Comparison of ENCODE assay signal across 1 cellular context in genomic region chr18:2984703-2985261, GRCh38.
TF ChIP-seq lines count a peak whose summit lies in the region.

No MANE protein-coding gene starts in this region.

TF ChIP-seq in HepG2, 621 proteins besides CTCF, POLR2A, EP300 and RAD21 (continued from another document and continues in another):
- TF ChIP-seq PRDM10 (CRISPR knock-in tag; IDR thresholded peaks at IDR 0.05; ENCODE audit: low read depth) = peak; percentile 29; the same call in 1 of the 2 replicates
- TF ChIP-seq SAP130 (CRISPR knock-in tag; IDR thresholded peaks at IDR 0.05; ENCODE audit: low read depth) = peak; percentile 81; the same call in 1 of the 2 replicates
- peak; percentile 63; the same call in 1 of the 2 replicates for TF ChIP-seq SPEN (CRISPR knock-in tag; IDR thresholded peaks at IDR 0.05; ENCODE audit: low read depth)
- TF ChIP-seq ZSCAN20 (CRISPR knock-in tag; IDR thresholded peaks at IDR 0.05; ENCODE audit: borderline replicate concordance) = no peak
- TF ChIP-seq KMT2B (CRISPR knock-in tag; IDR thresholded peaks at IDR 0.05) = peak; percentile 38; the same call in 1 of the 2 replicates
- TF ChIP-seq MED1 (CRISPR knock-in tag; IDR thresholded peaks at IDR 0.05) = peak; percentile 92
- peak; percentile 38; the same call in 1 of the 2 replicates for TF ChIP-seq TP53 (CRISPR knock-in tag; conservative IDR thresholded peaks at IDR 0.05)
- peak; percentile 49; the same call in 1 of the 2 replicates for TF ChIP-seq ZBED4 (CRISPR knock-in tag; IDR thresholded peaks at IDR 0.05; ENCODE audit: borderline replicate concordance)
- peak; percentile 62 for TF ChIP-seq HNF1A (IDR thresholded peaks at IDR 0.05; ENCODE audit: low read depth)
- TF ChIP-seq HNF1A (CRISPR knock-in tag; IDR thresholded peaks at IDR 0.05; ENCODE audit: borderline replicate concordance) = peak; percentile 74; the same call in 1 of the 2 replicates
- no peak for TF ChIP-seq NFATC3 (CRISPR knock-in tag; IDR thresholded peaks at IDR 0.05)
- peak; percentile 96 for TF ChIP-seq RARA (CRISPR knock-in tag; IDR thresholded peaks at IDR 0.05)
- TF ChIP-seq ZSCAN9 (CRISPR knock-in tag; IDR thresholded peaks at IDR 0.05; ENCODE audit: borderline replicate concordance) = 0 out of 2 replicates have a peak, but pooled peaks have one; percentile 13
- no peak for TF ChIP-seq SRY (CRISPR knock-in tag; IDR thresholded peaks at IDR 0.05)
- TF ChIP-seq ZNF549 (CRISPR knock-in tag; IDR thresholded peaks at IDR 0.05) = no peak
- TF ChIP-seq ZNF770 (CRISPR knock-in tag; IDR thresholded peaks at IDR 0.05) = 0 out of 2 replicates have a peak, but pooled peaks have one; percentile 13
- no peak for TF ChIP-seq ARID2 (CRISPR knock-in tag; IDR thresholded peaks at IDR 0.05; ENCODE audit: borderline replicate concordance)
- TF ChIP-seq SMC3 (IDR thresholded peaks at IDR 0.05; ENCODE audit: low read length) = peak; percentile 20; the same call in 1 of the 2 replicates
- peak; percentile 76 for TF ChIP-seq HMG20B (CRISPR knock-in tag; conservative IDR thresholded peaks at IDR 0.05)
- no peak for TF ChIP-seq ZNF20 (CRISPR knock-in tag; IDR thresholded peaks at IDR 0.05)
- TF ChIP-seq TGIF2 (CRISPR knock-in tag; IDR thresholded peaks at IDR 0.05) = no peak
- TF ChIP-seq BCL6 (CRISPR knock-in tag; IDR thresholded peaks at IDR 0.05) = peak; percentile 98
- 0 out of 2 replicates have a peak, but pooled peaks have one; percentile 16 for TF ChIP-seq MBD4 (IDR thresholded peaks at IDR 0.05; ENCODE audit: borderline replicate concordance, low read length)
- TF ChIP-seq ZFP36L1 (CRISPR knock-in tag; IDR thresholded peaks at IDR 0.05) = no peak
- TF ChIP-seq PREB (CRISPR knock-in tag; IDR thresholded peaks at IDR 0.05) = no peak
- TF ChIP-seq ZNF781 (CRISPR knock-in tag; IDR thresholded peaks at IDR 0.05; ENCODE audit: borderline replicate concordance, not compliant biosample characterization) = no peak
- peak; percentile 52; the same call in 1 of the 2 replicates for TF ChIP-seq NKX3-1 (CRISPR knock-in tag; IDR thresholded peaks at IDR 0.05)
- peak; percentile 72; the same call in 1 of the 2 replicates for TF ChIP-seq CBX5 (CRISPR knock-in tag; IDR thresholded peaks at IDR 0.05; ENCODE audit: borderline replicate concordance)
- TF ChIP-seq MLX (CRISPR knock-in tag; IDR thresholded peaks at IDR 0.05) = peak; percentile 26; the same call in 1 of the 2 replicates
- TF ChIP-seq ZNF367 (CRISPR knock-in tag; IDR thresholded peaks at IDR 0.05; ENCODE audit: borderline replicate concordance) = no peak
- TF ChIP-seq ZNF772 (CRISPR knock-in tag; IDR thresholded peaks at IDR 0.05) = no peak
- TF ChIP-seq RXRA (CRISPR knock-in tag; IDR thresholded peaks at IDR 0.05) = peak; percentile 96
- TF ChIP-seq ATF4 (CRISPR knock-in tag; IDR thresholded peaks at IDR 0.05) = peak in 1 of 2 experiments; percentile 67; a peak in 2 of 4 replicates
- peak; percentile 98 for TF ChIP-seq ARID5B (CRISPR knock-in tag; IDR thresholded peaks at IDR 0.05)
